8 cellular contexts compared by ENCODE assay signal in genomic region chr1:90574692-90575370, GRCh38.
"Had no signal": no experiment of that assay in that cellular context is flagged by ENCODE, and none has a peak within 500 bp of the region (broad histone marks: within the 10 kb centered on the region; RNA-seq: fewer than 3 reads in every experiment).

No MANE protein-coding gene starts in this region.

- H3K27ac Mint-ChIP-seq: HFFc6 had no signal

- DNase-seq: GM23248, GOT3, H7, HFFc6, IMR-90, KG1 had no signal

- H3K36me3 ChIP-seq: HAP-1 had no signal

- H3K27ac ChIP-seq: GM23248 had no signal

- H3K4me3 Mint-ChIP-seq: HFFc6 had no signal

- H3K9me3 Mint-ChIP-seq: HFFc6 had no signal

- H3K4me3 ChIP-seq: GM23248, HAP-1, K562 had no signal

- H3K4me1 ChIP-seq: HAP-1 had no signal

- H3K9me3 ChIP-seq: HAP-1 had no signal
